In genomic region chr4:68346461-68346860, GRCh38 we compare ENCODE assay signal across 1 cellular context.
A peak's percentile ranks its signal among the peaks of the same experiment; 100 is the strongest.
TF ChIP-seq lines count a peak whose summit lies in the region.

No MANE protein-coding gene starts in this region.

TF ChIP-seq in K562, 482 proteins besides CTCF, POLR2A, EP300 and RAD21 (continued from another document):
- peak; percentile 55; the same call in 1 of the 2 replicates for TF ChIP-seq ZBTB33 (CRISPR knock-in tag; IDR thresholded peaks at IDR 0.05)
- TF ChIP-seq IFI16 (CRISPR knock-in tag; IDR thresholded peaks at IDR 0.05), result no peak
- no peak for TF ChIP-seq SMARCA4 (IDR thresholded peaks at IDR 0.05)
